In the genomic region with DNA sequence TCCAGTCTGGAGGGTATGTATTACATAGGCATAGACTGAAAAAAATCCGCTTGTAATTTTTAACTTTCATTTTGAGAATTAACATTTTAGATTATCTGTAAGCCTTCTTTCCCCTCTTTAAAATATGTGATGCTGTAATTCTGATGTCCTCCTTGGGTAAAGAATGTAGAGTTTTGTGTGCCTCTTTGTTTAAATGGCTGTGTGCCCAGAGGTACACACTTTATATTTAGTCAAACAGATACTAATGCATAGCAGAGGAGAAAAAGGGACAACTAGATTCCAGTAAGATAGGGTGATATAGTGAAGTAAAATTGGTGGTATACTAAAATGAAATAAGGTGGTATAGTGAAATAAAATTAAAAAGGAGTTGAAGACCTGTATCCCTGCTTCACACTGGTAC, we compare ENCODE assay signal across 10 cellular contexts. TPM values are rescaled to one million over a fixed set of nuclear protein-coding genes. Genes with fewer than 3 reads are reported as not detected.
A peak's percentile ranks its signal among the peaks of the same experiment; 100 is the strongest.
DNase-seq lines count a peak whose midpoint lies in the region; ATAC-seq, FAIRE-seq and TF ChIP-seq lines count a peak whose summit lies in the region.
"Had no signal": no experiment of that assay in that cellular context is flagged by ENCODE, and none has a peak within 500 bp of the region (broad histone marks: within the 10 kb centered on the region; RNA-seq: fewer than 3 reads in every experiment).

No MANE protein-coding gene starts in this region.

- no peaks in the 10 kb centered on the region for H3K9me2 ChIP-seq in hepatocyte (replicated peaks; ENCODE audit: insufficient read depth)

- no peak for TF ChIP-seq POLR2A in breast epithelium (IDR thresholded peaks at IDR 0.05)
- no peak for TF ChIP-seq POLR2A in H54 (IDR thresholded peaks at IDR 0.05; ENCODE audit: low read depth, low read length)

- H3K27ac Mint-ChIP-seq in MCF 10A (ENCODE audit: low read depth, unreplicated experiment) = peak overlapping the region; percentile 98
- H3K27ac Mint-ChIP-seq in activated CD4-positive, alpha-beta memory T cell treated with anti-CD3 and anti-CD28 coated beads for 36 hours = peak overlapping the region; percentile 48
- peak overlapping the region; percentile 99 to 100 for H3K27ac Mint-ChIP-seq in stimulated activated naive CD8-positive, alpha-beta T cell treated with anti-CD3 and anti-CD28 coated beads, Interleukin-15, amount 100 ng/mL, for 72 hours

- intact Hi-C loops in MCF 10A (cut with micrococcal nuclease) = no loop called here
- intact Hi-C loops in breast epithelium (cut with DNase I; ENCODE audit: low total_unique reads) = no loop called here
- intact Hi-C loops in activated CD4-positive, alpha-beta memory T cell treated with anti-CD3 and anti-CD28 coated beads for 36 hours (cut with micrococcal nuclease) = loop anchor here (2.0 to 10.0 kb wide), 2 partner anchors 16 to 1170 kb away; partner anchors contain the start of gene CSNK1A1

- TF ChIP-seq CTCF in MCF 10A (IDR thresholded peaks at IDR 0.05; ENCODE audit: unreplicated experiment) = no peak
- no peak for TF ChIP-seq CTCF in breast epithelium (IDR thresholded peaks at IDR 0.05)
- no peak for TF ChIP-seq CTCF in hepatocyte (IDR thresholded peaks at IDR 0.05; ENCODE audit: poor library complexity)

- CTCF ChIA-PET in MCF 10A (lab: Yijun Ruan, JAX) = interaction anchor here (0.6 to 2.1 kb wide), 7 partner anchors 10 to 763 kb away, joined by 3 to 16 read pairs (median 3); no protein-coding TSS in a partner anchor
- CTCF ChIA-PET in activated CD4-positive, alpha-beta memory T cell treated with anti-CD3 and anti-CD28 coated beads for 36 hours (lab: Charles Lee) = interaction anchor here (1.6 kb wide), 1 partner anchor 346 kb away, joined by 5 read pairs; no protein-coding TSS in a partner anchor

- H3K4me1 Mint-ChIP-seq in MCF 10A (ENCODE audit: insufficient read depth, unreplicated experiment) = peaks cover 45% of the 10 kb centered on the region
- H3K4me1 Mint-ChIP-seq in activated CD4-positive, alpha-beta memory T cell treated with anti-CD3 and anti-CD28 coated beads for 36 hours (ENCODE audit: low read depth) = peaks cover 57% of the 10 kb centered on the region
- peaks cover 66% of the 10 kb centered on the region for H3K4me1 Mint-ChIP-seq in stimulated activated naive CD8-positive, alpha-beta T cell treated with anti-CD3 and anti-CD28 coated beads, Interleukin-15, amount 100 ng/mL, for 72 hours

- H3K4me3 ChIP-seq in breast epithelium = peak overlapping the region in 1 of 3 donors; percentile 75
- peak overlapping the region; percentile 36 for H3K4me3 ChIP-seq in hepatocyte

- 100% methylated on average over 1 of the region's 1 CpG for WGBS in hepatocyte (ENCODE audit: low lambda C conversion rate, missing lambda C conversion rate)

- POLR2A ChIA-PET in MCF 10A (lab: Yijun Ruan, JAX) = interaction anchor here (0.7 to 1.9 kb wide), 8 partner anchors 8 to 346 kb away, joined by 3 to 19 read pairs (median 4); no protein-coding TSS in a partner anchor
- POLR2A ChIA-PET in activated CD4-positive, alpha-beta memory T cell treated with anti-CD3 and anti-CD28 coated beads for 36 hours (lab: Charles Lee) = no interaction called here

- no peak overlapping the region for H3K27ac ChIP-seq in breast epithelium
- peak overlapping the region; percentile 95 for H3K27ac ChIP-seq in hepatocyte

- no peaks in the 10 kb centered on the region for H3K9me3 Mint-ChIP-seq in MCF 10A (ENCODE audit: unreplicated experiment)
- H3K9me3 Mint-ChIP-seq in activated CD4-positive, alpha-beta memory T cell treated with anti-CD3 and anti-CD28 coated beads for 36 hours = no peaks in the 10 kb centered on the region
- H3K9me3 Mint-ChIP-seq in stimulated activated naive CD8-positive, alpha-beta T cell treated with anti-CD3 and anti-CD28 coated beads, Interleukin-15, amount 100 ng/mL, for 72 hours = no peaks in the 10 kb centered on the region

- peak overlapping the region; percentile 91 for H3K4me2 ChIP-seq in hepatocyte

- ATAC-seq in stimulated activated naive CD8-positive, alpha-beta T cell treated with anti-CD3 and anti-CD28 coated beads, Interleukin-15, amount 100 ng/mL, for 72 hours = no peak

- H2AFZ ChIP-seq in hepatocyte = no peak overlapping the region

- peaks cover 64% of the 10 kb centered on the region for H3K79me2 ChIP-seq in hepatocyte

- DNase-seq in MCF 10A (ENCODE audit: unreplicated experiment) (no peak), breast epithelium (ENCODE audit: low spot score in 2 of 2) (no peak), hepatocyte (ENCODE audit: low spot score) (no peak), NCI-H187 treated with DMSO at 0.1 percent for 48 hours (lab: John Stamatoyannopoulos, UW) (no peak), H54 (ENCODE audit: insufficient read length, low spot score) (no peak)
- DNase-seq in activated CD4-positive, alpha-beta memory T cell treated with anti-CD3 and anti-CD28 coated beads for 36 hours = no peak
- DNase-seq in stimulated activated naive CD8-positive, alpha-beta T cell treated with anti-CD3 and anti-CD28 coated beads, Interleukin-15, amount 100 ng/mL, for 72 hours = no peak
- no peak for DNase-seq in stimulated activated CD4-positive, alpha-beta T cell treated with anti-CD3 and anti-CD28 coated beads, Interleukin-1b, Interleukin-23, amount 100 ng/mL, for 48 hours
- DNase-seq: stimulated activated CD4-positive, alpha-beta T cell treated with anti-CD3 and anti-CD28 coated beads, Interleukin-4, amount 100 ng/mL, for 1 hour had no signal

- H3K9me3 ChIP-seq in breast epithelium (no peaks in the 10 kb centered on the region), hepatocyte (ENCODE audit: low read depth) (no peaks in the 10 kb centered on the region)

- H4K20me1 ChIP-seq in hepatocyte (ENCODE audit: insufficient read depth, poor library complexity, severe bottlenecking) = peaks cover 25% of the 10 kb centered on the region

- FAIRE-seq in H54 (lab: Jason Lieb, UNC) = no peak

- H3K36me3 Mint-ChIP-seq in MCF 10A (ENCODE audit: insufficient read depth, unreplicated experiment) = peaks cover 6% of the 10 kb centered on the region
- peaks cover 29% of the 10 kb centered on the region for H3K36me3 Mint-ChIP-seq in activated CD4-positive, alpha-beta memory T cell treated with anti-CD3 and anti-CD28 coated beads for 36 hours

- no peaks in the 10 kb centered on the region for H3K36me3 ChIP-seq in breast epithelium
- no peaks in the 10 kb centered on the region for H3K36me3 ChIP-seq in hepatocyte (replicated peaks; ENCODE audit: insufficient read depth, low read depth)

- BruUV-seq in MCF 10A (replicated peaks; lab: Mats Ljungman, UMichigan) = no TSS peak

- H3K27me3 ChIP-seq in breast epithelium (no peaks in the 10 kb centered on the region), hepatocyte (no peaks in the 10 kb centered on the region)

- H3K4me3 Mint-ChIP-seq in MCF 10A (ENCODE audit: unreplicated experiment) = peak overlapping the region; percentile 85
- peak overlapping the region; percentile 86 for H3K4me3 Mint-ChIP-seq in activated CD4-positive, alpha-beta memory T cell treated with anti-CD3 and anti-CD28 coated beads for 36 hours
- peak overlapping the region; percentile 86 to 93 for H3K4me3 Mint-ChIP-seq in stimulated activated naive CD8-positive, alpha-beta T cell treated with anti-CD3 and anti-CD28 coated beads, Interleukin-15, amount 100 ng/mL, for 72 hours

- H3K27me3 Mint-ChIP-seq in MCF 10A (ENCODE audit: insufficient read depth, unreplicated experiment) = no peaks in the 10 kb centered on the region
- H3K27me3 Mint-ChIP-seq in activated CD4-positive, alpha-beta memory T cell treated with anti-CD3 and anti-CD28 coated beads for 36 hours = no peaks in the 10 kb centered on the region
- no peaks in the 10 kb centered on the region for H3K27me3 Mint-ChIP-seq in stimulated activated naive CD8-positive, alpha-beta T cell treated with anti-CD3 and anti-CD28 coated beads, Interleukin-15, amount 100 ng/mL, for 72 hours

- peaks cover 0 to 5% of the 10 kb centered on the region in 2 donors for H3K4me1 ChIP-seq in breast epithelium
- H3K4me1 ChIP-seq in hepatocyte (ENCODE audit: insufficient read depth) = peaks cover 35% of the 10 kb centered on the region

RNA-seq across cellular contexts. Expression of gene FBXO38, which starts 1.3 kb away (rescaled TPM):
- 54.4 and 76.1 TPM in 2 replicates for total RNA-seq in MCF 10A (2022)
- total RNA-seq in breast epithelium = 10 to 100 TPM; 50.6 to 80.9 (median 67.5) TPM
- 10 to 100 TPM; 43.1 to 45.0 TPM for total RNA-seq in activated CD4-positive, alpha-beta memory T cell treated with anti-CD3 and anti-CD28 coated beads for 36 hours
- 35.7 and 48.1 TPM in 2 replicates for total RNA-seq in hepatocyte
- polyA plus RNA-seq in hepatocyte = 17.9 and 19.8 TPM in 2 replicates

RNA-seq across cellular contexts. Expression of gene SPINK9, which starts 49.7 kb away (rescaled TPM):
- total RNA-seq in MCF 10A (2022) = not detected in 2 replicates
- not detected for total RNA-seq in breast epithelium
- not detected for total RNA-seq in activated CD4-positive, alpha-beta memory T cell treated with anti-CD3 and anti-CD28 coated beads for 36 hours
- total RNA-seq in hepatocyte = 0.40 TPM in 1 of 2 replicates, not detected in the other
- polyA plus RNA-seq in hepatocyte = not detected in 2 replicates
- total RNA-seq: kidney epithelial cell had no signal

Comparison
In these comparisons a context has a peak if more than half of its experiments do, and no peak if none do; other contexts are left out.
1. H3K27ac Mint-ChIP-seq: peak in every context shown above with its lines; median percentile 100 in stimulated activated naive CD8-positive, alpha-beta T cell treated with anti-CD3 and anti-CD28 coated beads, Interleukin-15, amount 100 ng/mL, for 72 hours; 98 in MCF 10A; 48 in activated CD4-positive, alpha-beta memory T cell treated with anti-CD3 and anti-CD28 coated beads for 36 hours.